In genomic region chr22:45413368-45414211, GRCh38 we compare ENCODE assay signal across 1 cellular context.
A peak's percentile ranks its signal among the peaks of the same experiment; 100 is the strongest.
TF ChIP-seq lines count a peak whose summit lies in the region.

Gene RIBC2, plus strand, starts transcription at chr22:45413693. Its CDS starts 194 bp downstream, at chr22:45413887.
Gene SMC1B, minus strand, starts transcription at chr22:45413599. Its CDS starts 32 bp downstream, at chr22:45413567.

TF ChIP-seq in HepG2, 621 proteins besides CTCF, POLR2A, EP300 and RAD21 (continued from another document and continues in another):
- TF ChIP-seq ARID5B (CRISPR knock-in tag; IDR thresholded peaks at IDR 0.05) = no peak
- TF ChIP-seq SMAD3 (CRISPR knock-in tag; IDR thresholded peaks at IDR 0.05) = no peak
- no peak for TF ChIP-seq MLXIP (CRISPR knock-in tag; IDR thresholded peaks at IDR 0.05; ENCODE audit: borderline replicate concordance)
- TF ChIP-seq ZNF256 (CRISPR knock-in tag; conservative IDR thresholded peaks at IDR 0.05) = 0 out of 2 replicates have a peak, but pooled peaks have one; percentile 46
- peak; percentile 66; the same call in 1 of the 2 replicates for TF ChIP-seq E2F2 (CRISPR knock-in tag; IDR thresholded peaks at IDR 0.05; ENCODE audit: borderline replicate concordance)
- no peak for TF ChIP-seq ZNF660 (CRISPR knock-in tag; IDR thresholded peaks at IDR 0.05; ENCODE audit: borderline replicate concordance, low read depth)
- peak; percentile 69; the same call in 1 of the 2 replicates for TF ChIP-seq HOXA3 (CRISPR knock-in tag; IDR thresholded peaks at IDR 0.05)
- TF ChIP-seq ZNF253 (CRISPR knock-in tag; IDR thresholded peaks at IDR 0.05; ENCODE audit: borderline replicate concordance) = no peak
- no peak for TF ChIP-seq MAFK (conservative IDR thresholded peaks at IDR 0.05 in 1 of 2, IDR thresholded peaks at IDR 0.05 in 1 of 2; ENCODE audit: low read length in 2 of 2)
- no peak for TF ChIP-seq ZNF614 (CRISPR knock-in tag; IDR thresholded peaks at IDR 0.05; ENCODE audit: borderline replicate concordance)
- TF ChIP-seq ZNF792 (CRISPR knock-in tag; IDR thresholded peaks at IDR 0.05) = 0 out of 2 replicates have a peak, but pooled peaks have one; percentile 18
- TF ChIP-seq GATAD2A (CRISPR knock-in tag; IDR thresholded peaks at IDR 0.05) = no peak
- TF ChIP-seq FIP1L1 (IDR thresholded peaks at IDR 0.05; ENCODE audit: borderline replicate concordance, insufficient read depth, low read depth, low read length) = no peak
- TF ChIP-seq ZNF574 (CRISPR knock-in tag; IDR thresholded peaks at IDR 0.05) = peak; percentile 30; the same call in 1 of the 2 replicates
- peak; percentile 78 for TF ChIP-seq SAP130 (CRISPR knock-in tag; IDR thresholded peaks at IDR 0.05; ENCODE audit: low read depth)
- peak; percentile 81 for TF ChIP-seq BCL6 (CRISPR knock-in tag; IDR thresholded peaks at IDR 0.05)
- peak; percentile 18; the same call in 1 of the 2 replicates for TF ChIP-seq MXD4 (CRISPR knock-in tag; IDR thresholded peaks at IDR 0.05)
- TF ChIP-seq SIN3A (IDR thresholded peaks at IDR 0.05; ENCODE audit: borderline replicate concordance, low read depth, low read length) = peak; percentile 75; the same call in 1 of the 2 replicates
- peak; percentile 84; the same call in 1 of the 2 replicates for TF ChIP-seq YEATS2 (CRISPR knock-in tag; IDR thresholded peaks at IDR 0.05; ENCODE audit: borderline replicate concordance)
- no peak for TF ChIP-seq ZNF790 (CRISPR knock-in tag; IDR thresholded peaks at IDR 0.05; ENCODE audit: borderline replicate concordance)
- no peak for TF ChIP-seq GPN1 (CRISPR knock-in tag; IDR thresholded peaks at IDR 0.05; ENCODE audit: borderline replicate concordance)
- TF ChIP-seq NR2F6 (IDR thresholded peaks at IDR 0.05) = no peak
- TF ChIP-seq NR2F6 (CRISPR knock-in tag; IDR thresholded peaks at IDR 0.05) = no peak
- no peak for TF ChIP-seq ZBTB26 (CRISPR knock-in tag; IDR thresholded peaks at IDR 0.05; ENCODE audit: borderline replicate concordance)
- TF ChIP-seq FOXO1 (CRISPR knock-in tag; IDR thresholded peaks at IDR 0.05) = peak; percentile 43; the same call in 1 of the 2 replicates
- no peak for TF ChIP-seq ZNF549 (CRISPR knock-in tag; IDR thresholded peaks at IDR 0.05)
- no peak for TF ChIP-seq JARID2 (CRISPR knock-in tag; IDR thresholded peaks at IDR 0.05; ENCODE audit: insufficient replicate concordance)
- 0 out of 2 replicates have a peak, but pooled peaks have one; percentile 27 for TF ChIP-seq PHF8 (CRISPR knock-in tag; IDR thresholded peaks at IDR 0.05)
- TF ChIP-seq TBL1XR1 (IDR thresholded peaks at IDR 0.05; ENCODE audit: borderline replicate concordance, low read length, partially characterized antibody) = no peak
- TF ChIP-seq ZNF205 (CRISPR knock-in tag; IDR thresholded peaks at IDR 0.05) = peak; percentile 81; the same call in 1 of the 2 replicates
- 0 out of 2 replicates have a peak, but pooled peaks have one; percentile 20 for TF ChIP-seq ZNF367 (CRISPR knock-in tag; IDR thresholded peaks at IDR 0.05; ENCODE audit: borderline replicate concordance)
- TF ChIP-seq HNF1B (CRISPR knock-in tag; IDR thresholded peaks at IDR 0.05) = 0 out of 2 replicates have a peak, but pooled peaks have one; percentile 31
- no peak for TF ChIP-seq ZNF598 (CRISPR knock-in tag; IDR thresholded peaks at IDR 0.05; ENCODE audit: borderline replicate concordance)
- TF ChIP-seq ZNF263 (CRISPR knock-in tag; IDR thresholded peaks at IDR 0.05) = 0 out of 2 replicates have a peak, but pooled peaks have one; percentile 20
- no peak for TF ChIP-seq SMARCE1 (IDR thresholded peaks at IDR 0.05; ENCODE audit: borderline replicate concordance)
- peak; percentile 36; the same call in 1 of the 2 replicates for TF ChIP-seq ZNF563 (CRISPR knock-in tag; IDR thresholded peaks at IDR 0.05)
- TF ChIP-seq ZNF224 (CRISPR knock-in tag; IDR thresholded peaks at IDR 0.05) = 0 out of 2 replicates have a peak, but pooled peaks have one; percentile 16
- peak; percentile 43; the same call in 1 of the 2 replicates for TF ChIP-seq ZHX2 (IDR thresholded peaks at IDR 0.05; ENCODE audit: low read depth)
- no peak for TF ChIP-seq ZHX2 (CRISPR knock-in tag; IDR thresholded peaks at IDR 0.05; ENCODE audit: borderline replicate concordance)
- no peak for TF ChIP-seq ZNF644 (CRISPR knock-in tag; IDR thresholded peaks at IDR 0.05; ENCODE audit: low read depth)
- TF ChIP-seq ZNF766 (CRISPR knock-in tag; IDR thresholded peaks at IDR 0.05; ENCODE audit: borderline replicate concordance) = peak; percentile 67; the same call in 1 of the 2 replicates
